In genomic region chr7:47666164-47666862, GRCh38 we compare ENCODE assay signal across 20 cellular contexts.
DNase-seq lines count a peak whose midpoint lies in the region; ATAC-seq and TF ChIP-seq lines count a peak whose summit lies in the region.
"Had no signal": no experiment of that assay in that cellular context is flagged by ENCODE, and none has a peak within 500 bp of the region (broad histone marks: within the 10 kb centered on the region; RNA-seq: fewer than 3 reads in every experiment).

No MANE protein-coding gene starts in this region.

- H3K9me3 ChIP-seq in hepatocyte (ENCODE audit: low read depth), result no peaks in the 10 kb centered on the region
- H3K9me3 ChIP-seq in thoracic aorta, result no peaks in the 10 kb centered on the region
- peaks cover 7% of the 10 kb centered on the region for H3K9me3 ChIP-seq in endodermal cell (ENCODE audit: control insufficient read depth, low read length)
- H3K9me3 ChIP-seq: lower lobe of right lung had no signal

- in situ Hi-C loops in G401 (cut with HindIII; ENCODE audit: low sequenced_read_pairs), result no loop called here

- H3K27ac Mint-ChIP-seq in endodermal cell, result no peak overlapping the region
- H3K27ac Mint-ChIP-seq: activated CD8-positive, alpha-beta memory T cell treated with anti-CD3 and anti-CD28 coated beads, Interleukin-2, amount 10 ng/mL, durations not matched to agents 7 days and 5 days; natural killer cell treated with Interleukin-12 subunit alpha and Interleukin-12 subunit beta and Interleukin-15 and Interleukin-18, amount 100 ng/mL, for 72 hours; T-helper 1 cell treated with Interleukin-12 subunit alpha and Interleukin-12 subunit beta and Interleukin-4 antibody, amounts not matched to agents 30 μg/mL and 1 μg/mL, for 36 hours had no signal

- peak; percentile 77 for DNase-seq in G401 (ENCODE audit: low spot score)
- peak; percentile 55 for DNase-seq in amniotic stem cell (lab: John Stamatoyannopoulos, UW)
- no peak for DNase-seq in hepatocyte (ENCODE audit: low spot score)
- DNase-seq in thoracic aorta (ENCODE audit: low spot score), result no peak
- DNase-seq in endodermal cell, result no peak
- DNase-seq in dermis blood vessel endothelial cell, result no peak
- DNase-seq in SW 1271 (lab: John Stamatoyannopoulos, UW), result no peak
- DNase-seq: activated CD4-positive, CD25-positive, alpha-beta regulatory T cell treated with anti-CD3 and anti-CD28 coated beads, Interleukin-2, amount 50 U/mL, for 72 hours; activated CD8-positive, alpha-beta memory T cell treated with anti-CD3 and anti-CD28 coated beads, Interleukin-2, amount 10 ng/mL, durations not matched to agents 7 days and 5 days; activated effector memory CD4-positive, alpha-beta T cell treated with anti-CD3 and anti-CD28 coated beads, Interleukin-2, amount 50 U/mL, for 16 hours; anterior cingulate cortex; DMS79 treated with DMSO at 0.1 percent for 48 hours; lower lobe of right lung; MV-4-11; NCI-H2081 treated with DMSO at 0.1 percent for 48 hours; NCI-H748 treated with DMSO at 0.1 percent for 48 hours had no signal

- TF ChIP-seq CTCF in hepatocyte (IDR thresholded peaks at IDR 0.05; ENCODE audit: poor library complexity), result no peak
- no peak for TF ChIP-seq CTCF in thoracic aorta (IDR thresholded peaks at IDR 0.05)
- TF ChIP-seq CTCF in endodermal cell (conservative IDR thresholded peaks at IDR 0.05), result no peak

- H3K9ac ChIP-seq in endodermal cell (ENCODE audit: extremely low read depth, low read length, poor library complexity, severe bottlenecking), result no peak overlapping the region

- peaks cover 3% of the 10 kb centered on the region for H3K4me1 Mint-ChIP-seq in endodermal cell
- H3K4me1 Mint-ChIP-seq: activated CD8-positive, alpha-beta memory T cell treated with anti-CD3 and anti-CD28 coated beads, Interleukin-2, amount 10 ng/mL, durations not matched to agents 7 days and 5 days had no signal

- WGBS in hepatocyte (ENCODE audit: low lambda C conversion rate, missing lambda C conversion rate), result 89% methylated on average over 10 of the region's 10 CpGs
- WGBS in endodermal cell (ENCODE audit: insufficient coverage in 1 of 2, insufficient read length in 1 of 2), 2 experiments, result 87 to 93% methylated on average over 4 to 10 of the region's 10 CpGs

- H3K4me2 ChIP-seq in hepatocyte, result no peak overlapping the region

- no peaks in the 10 kb centered on the region for H3K9me3 Mint-ChIP-seq in endodermal cell
- H3K9me3 Mint-ChIP-seq: CD14-positive monocyte; natural killer cell treated with Interleukin-12 subunit alpha and Interleukin-12 subunit beta and Interleukin-15 and Interleukin-18, amount 100 ng/mL, for 72 hours; T-helper 1 cell treated with Interleukin-12 subunit alpha and Interleukin-12 subunit beta and Interleukin-4 antibody, amounts not matched to agents 30 μg/mL and 1 μg/mL, for 36 hours had no signal

- H3K27me3 Mint-ChIP-seq in endodermal cell (ENCODE audit: insufficient read depth), result peaks cover 4% of the 10 kb centered on the region
- H3K27me3 Mint-ChIP-seq: activated CD8-positive, alpha-beta memory T cell treated with anti-CD3 and anti-CD28 coated beads, Interleukin-2, amount 10 ng/mL, durations not matched to agents 7 days and 5 days; natural killer cell treated with Interleukin-12 subunit alpha and Interleukin-12 subunit beta and Interleukin-15 and Interleukin-18, amount 100 ng/mL, for 72 hours had no signal

- no peak overlapping the region for H2AFZ ChIP-seq in hepatocyte

- H4K20me1 ChIP-seq in hepatocyte (ENCODE audit: insufficient read depth, poor library complexity, severe bottlenecking), result no peaks in the 10 kb centered on the region

- peaks cover 9% of the 10 kb centered on the region for H3K4me1 ChIP-seq in hepatocyte (ENCODE audit: insufficient read depth)
- peaks cover 30 to 43% of the 10 kb centered on the region in 2 donors for H3K4me1 ChIP-seq in thoracic aorta (ENCODE audit: control insufficient read depth in 1 of 2, low read depth in 2 of 2)
- no peaks in the 10 kb centered on the region for H3K4me1 ChIP-seq in endodermal cell (ENCODE audit: control insufficient read depth, insufficient read depth, low read length)

- no peak for ATAC-seq in thoracic aorta (ENCODE audit: insufficient number of reproducible peaks, low FRiP score, low read depth)
- no peak for ATAC-seq in HG02884 (IDR thresholded peaks at IDR 0.05; ENCODE audit: unreplicated experiment)
- ATAC-seq: activated CD8-positive, alpha-beta memory T cell treated with anti-CD3 and anti-CD28 coated beads, Interleukin-2, amount 10 ng/mL, durations not matched to agents 7 days and 5 days; lower lobe of right lung had no signal

- H3K27ac ChIP-seq in hepatocyte (peak overlapping the region; percentile 61), thoracic aorta (peak overlapping the region; percentile 65 to 78), endodermal cell (ENCODE audit: low read depth, low read length) (no peak overlapping the region)
- H3K27ac ChIP-seq: lower lobe of right lung had no signal

- H3K4me3 ChIP-seq in hepatocyte, result no peak overlapping the region
- no peak overlapping the region for H3K4me3 ChIP-seq in thoracic aorta
- H3K4me3 ChIP-seq in endodermal cell (ENCODE audit: low read length), result no peak overlapping the region
- H3K4me3 ChIP-seq: lower lobe of right lung had no signal

- H3K27me3 ChIP-seq in hepatocyte (no peaks in the 10 kb centered on the region), thoracic aorta (replicated peaks; ENCODE audit: insufficient read depth) (no peaks in the 10 kb centered on the region), endodermal cell (ENCODE audit: control insufficient read depth, insufficient read depth, low read length, poor library complexity, severe bottlenecking) (no peaks in the 10 kb centered on the region)

- H3K4me3 Mint-ChIP-seq in endodermal cell, result no peak overlapping the region
- H3K4me3 Mint-ChIP-seq: activated CD8-positive, alpha-beta memory T cell treated with anti-CD3 and anti-CD28 coated beads, Interleukin-2, amount 10 ng/mL, durations not matched to agents 7 days and 5 days; CD14-positive monocyte; natural killer cell treated with Interleukin-12 subunit alpha and Interleukin-12 subunit beta and Interleukin-15 and Interleukin-18, amount 100 ng/mL, for 72 hours; T-helper 1 cell treated with Interleukin-12 subunit alpha and Interleukin-12 subunit beta and Interleukin-4 antibody, amounts not matched to agents 30 μg/mL and 1 μg/mL, for 36 hours had no signal

- H3K36me3 ChIP-seq in hepatocyte (replicated peaks; ENCODE audit: insufficient read depth, low read depth), result no peaks in the 10 kb centered on the region
- H3K36me3 ChIP-seq in thoracic aorta, result no peaks in the 10 kb centered on the region
- H3K36me3 ChIP-seq in endodermal cell (ENCODE audit: control insufficient read depth, insufficient read depth, low read length), result no peaks in the 10 kb centered on the region
- H3K36me3 ChIP-seq: lower lobe of right lung had no signal

- no peaks in the 10 kb centered on the region for H3K9me2 ChIP-seq in hepatocyte (replicated peaks; ENCODE audit: insufficient read depth)

- H3K79me2 ChIP-seq in hepatocyte, result no peaks in the 10 kb centered on the region

- no peaks in the 10 kb centered on the region for H3K36me3 Mint-ChIP-seq in endodermal cell (ENCODE audit: low read depth)
- H3K36me3 Mint-ChIP-seq: activated CD8-positive, alpha-beta memory T cell treated with anti-CD3 and anti-CD28 coated beads, Interleukin-2, amount 10 ng/mL, durations not matched to agents 7 days and 5 days; CD14-positive monocyte; natural killer cell treated with Interleukin-12 subunit alpha and Interleukin-12 subunit beta and Interleukin-15 and Interleukin-18, amount 100 ng/mL, for 72 hours had no signal

Comparison
In these comparisons a context has a peak if more than half of its experiments do, and no peak if none do; other contexts are left out.
1. DNase-seq: peak in G401 (single experiment) and amniotic stem cell (single experiment); none in hepatocyte (single experiment), thoracic aorta (single experiment), endodermal cell (single experiment), dermis blood vessel endothelial cell (single experiment) and SW 1271 (0 of 2).